ENCODE assay signal across 1 cellular context in genomic region chr2:174439323-174439722, GRCh38.
TF ChIP-seq lines count a peak whose summit lies in the region.

No MANE protein-coding gene starts in this region.

TF ChIP-seq in K562, 482 proteins besides CTCF, POLR2A, EP300 and RAD21:
- TF ChIP-seq ZNF277 (CRISPR knock-in tag; IDR thresholded peaks at IDR 0.05; ENCODE audit: borderline replicate concordance) (no peak), C11orf30 (IDR thresholded peaks at IDR 0.05; ENCODE audit: low read depth) (peak; percentile 50; the same call in 1 of the 2 replicates), MAFG (tag; conservative IDR thresholded peaks at IDR 0.05) (peak; percentile 34; the same call in 1 of the 2 replicates), MAFF (IDR thresholded peaks at IDR 0.05; ENCODE audit: low read length) (peak; percentile 47), MAFK (IDR thresholded peaks at IDR 0.05; ENCODE audit: low read length) (0 out of 2 replicates have a peak, but pooled peaks have one; percentile 16), ZNF316 (IDR thresholded peaks at IDR 0.05) (peak; percentile 74)
TF ChIP-seq in K562: peak in this region for 5.
